In the genomic region with DNA sequence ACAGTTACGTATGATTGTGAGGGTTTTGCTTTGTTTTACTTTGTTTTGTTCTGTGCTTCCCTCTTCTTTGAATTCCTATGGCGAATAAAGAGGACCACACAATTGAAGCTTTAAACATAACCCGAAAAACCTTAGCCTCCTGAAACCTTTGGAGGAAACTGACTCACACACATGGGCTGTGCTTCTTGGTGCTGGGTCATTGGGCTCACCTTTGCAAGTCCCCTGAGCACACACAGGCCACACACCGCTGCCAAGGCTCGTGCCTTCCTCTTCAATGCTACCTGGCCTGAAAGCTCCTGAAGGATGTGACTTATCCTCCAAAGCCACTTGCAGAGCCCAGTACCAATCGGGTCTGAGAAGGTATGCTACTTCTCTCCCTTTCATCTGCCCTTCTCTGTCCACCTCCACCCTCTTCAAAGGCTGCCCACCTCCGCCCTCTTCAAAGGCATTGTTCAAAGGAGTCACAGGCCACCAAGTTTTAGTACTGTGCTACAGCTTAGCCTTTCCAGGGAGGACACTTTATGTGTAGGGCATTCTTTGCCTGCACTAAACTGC, we compare ENCODE assay signal across 1 cellular context.
TF ChIP-seq lines count a peak whose summit lies in the region.

No MANE protein-coding gene starts in this region.

TF ChIP-seq in SK-N-SH, 30 proteins besides CTCF, POLR2A, EP300 and RAD21 (continued from another document):
- no peak for TF ChIP-seq EZH2phosphoT487 (IDR thresholded peaks at IDR 0.05; ENCODE audit: borderline replicate concordance, low read depth)
- no peak for TF ChIP-seq CHD2 (IDR thresholded peaks at IDR 0.05; ENCODE audit: low read length, partially characterized antibody)
- TF ChIP-seq RFX5 (IDR thresholded peaks at IDR 0.05; ENCODE audit: low read length) = no peak
- TF ChIP-seq MEF2A (IDR thresholded peaks at IDR 0.05; ENCODE audit: borderline replicate concordance, low read depth) = no peak
- no peak for TF ChIP-seq MXI1 (IDR thresholded peaks at IDR 0.05; ENCODE audit: low read depth, low read length)
- TF ChIP-seq RXRA (IDR thresholded peaks at IDR 0.05; ENCODE audit: borderline replicate concordance, low read depth) = no peak
- no peak for TF ChIP-seq NFIC (IDR thresholded peaks at IDR 0.05; ENCODE audit: borderline replicate concordance)
- no peak for TF ChIP-seq GATA2 (CRISPR knock-in tag; IDR thresholded peaks at IDR 0.05)
- no peak for TF ChIP-seq TCF12 (IDR thresholded peaks at IDR 0.05)
